23 cellular contexts compared by ENCODE assay signal in genomic region chr15:59570364-59570763, GRCh38. TPM values are rescaled to one million over a fixed set of nuclear protein-coding genes. Genes with fewer than 3 reads are reported as not detected.
DNase-seq lines count a peak whose midpoint lies in the region; TF ChIP-seq lines count a peak whose summit lies in the region.
"Had no signal": no experiment of that assay in that cellular context is flagged by ENCODE, and none has a peak within 500 bp of the region (broad histone marks: within the 10 kb centered on the region; RNA-seq: fewer than 3 reads in every experiment).

No MANE protein-coding gene starts in this region.

- in situ Hi-C loops in GM23248 (cut with MboI), result no loop called here

- H3K9me3 Mint-ChIP-seq in nephron progenitor cell, result peaks cover 17% of the 10 kb centered on the region
- H3K9me3 Mint-ChIP-seq: activated CD4-positive, alpha-beta T cell treated with anti-CD3 and anti-CD28 coated beads, Interleukin-2, amount 10 ng/mL, durations not matched to agents 24 days and 14 days; CD8-positive, alpha-beta T cell; natural killer cell treated with Interleukin-12 subunit alpha and Interleukin-12 subunit beta and Interleukin-15 and Interleukin-18, amount 100 ng/mL, for 72 hours; T-helper 1 cell treated with Interleukin-12 subunit alpha and Interleukin-12 subunit beta and Interleukin-4 antibody, amounts not matched to agents 30 μg/mL and 1 μg/mL, for 36 hours had no signal

- H2AFZ ChIP-seq in GM23248, result no peak overlapping the region

- H3K4me1 Mint-ChIP-seq in nephron progenitor cell, result peaks cover 32% of the 10 kb centered on the region
- H3K4me1 Mint-ChIP-seq: activated CD4-positive, alpha-beta T cell treated with anti-CD3 and anti-CD28 coated beads, Interleukin-2, amount 10 ng/mL, durations not matched to agents 24 days and 14 days had no signal

- WGBS in GM23248 (ENCODE audit: low coverage in 1 of 2, low lambda C conversion rate in 2 of 2, missing lambda C conversion rate in 2 of 2), 2 experiments, result 10 to 16% methylated on average over 3 of the region's 3 CpGs

- no peaks in the 10 kb centered on the region for H3K79me2 ChIP-seq in GM23248 (ENCODE audit: insufficient read depth)

- no peak for TF ChIP-seq POLR2A in Peyer's patch (IDR thresholded peaks at IDR 0.05)

- no peak overlapping the region for H3K27ac Mint-ChIP-seq in nephron progenitor cell
- H3K27ac Mint-ChIP-seq: activated CD4-positive, alpha-beta T cell treated with anti-CD3 and anti-CD28 coated beads, Interleukin-2, amount 10 ng/mL, durations not matched to agents 24 days and 14 days; CD8-positive, alpha-beta T cell; natural killer cell treated with Interleukin-12 subunit alpha and Interleukin-12 subunit beta and Interleukin-15 and Interleukin-18, amount 100 ng/mL, for 72 hours; T-helper 1 cell treated with Interleukin-12 subunit alpha and Interleukin-12 subunit beta and Interleukin-4 antibody, amounts not matched to agents 30 μg/mL and 1 μg/mL, for 36 hours had no signal

- no peak for TF ChIP-seq CTCF in Peyer's patch (IDR thresholded peaks at IDR 0.05)
- no peak for TF ChIP-seq CTCF in nephron progenitor cell (IDR thresholded peaks at IDR 0.05)

- no peaks in the 10 kb centered on the region for H3K9me2 ChIP-seq in GM23248 (ENCODE audit: insufficient read depth)

- no peak overlapping the region for H3K9ac ChIP-seq in GM23248

- H3K4me3 ChIP-seq in GM23248 (no peak overlapping the region), Peyer's patch (no peak overlapping the region)
- H3K4me3 ChIP-seq: dorsolateral prefrontal cortex, gastroesophageal sphincter, SJSA1, thoracic aorta had no signal

- H3K9me3 ChIP-seq in GM23248 (ENCODE audit: low read depth) (no peaks in the 10 kb centered on the region), Peyer's patch (peaks cover 0 to under 1% (median 0%) of the 10 kb centered on the region in 4 donors)
- H3K9me3 ChIP-seq: thoracic aorta had no signal

- H3K27me3 ChIP-seq in GM23248 (replicated peaks; ENCODE audit: insufficient read depth) (no peaks in the 10 kb centered on the region; the same call in 1 of the 2 replicates), Peyer's patch (no peaks in the 10 kb centered on the region)
- H3K27me3 ChIP-seq: gastroesophageal sphincter, SJSA1 had no signal

- H3K4me1 ChIP-seq in GM23248 (ENCODE audit: insufficient read depth) (no peaks in the 10 kb centered on the region), Peyer's patch (peaks cover 0 to 16% (median 4%) of the 10 kb centered on the region in 4 donors)
- H3K4me1 ChIP-seq: gastroesophageal sphincter, SJSA1 had no signal

- H3K27ac ChIP-seq in GM23248 (no peak overlapping the region), Peyer's patch (peak overlapping the region in 3 of 4 donors; percentile 54 to 86 (median 75)), epithelial cell of prostate (peak overlapping the region; percentile 81)
- H3K27ac ChIP-seq: dorsolateral prefrontal cortex, gastroesophageal sphincter, SJSA1, thoracic aorta had no signal

- H3K36me3 Mint-ChIP-seq in nephron progenitor cell (ENCODE audit: low read depth), result no peaks in the 10 kb centered on the region
- H3K36me3 Mint-ChIP-seq: CD8-positive, alpha-beta T cell; natural killer cell treated with Interleukin-12 subunit alpha and Interleukin-12 subunit beta and Interleukin-15 and Interleukin-18, amount 100 ng/mL, for 72 hours; stimulated activated memory B cell treated with anti-CD40 and anti-IgM and Interleukin-4, amounts not matched to agents 10 μg/mL and 1 μg/mL and 100 μg/mL, for 72 hours had no signal

- H3K4me2 ChIP-seq in GM23248 (ENCODE audit: unreplicated experiment), result no peak overlapping the region

- H4K20me1 ChIP-seq in GM23248 (ENCODE audit: insufficient read depth), result no peaks in the 10 kb centered on the region

- H3K4me3 Mint-ChIP-seq in nephron progenitor cell, result no peak overlapping the region
- H3K4me3 Mint-ChIP-seq: activated CD4-positive, alpha-beta T cell treated with anti-CD3 and anti-CD28 coated beads, Interleukin-2, amount 10 ng/mL, durations not matched to agents 24 days and 14 days; CD8-positive, alpha-beta T cell; natural killer cell treated with Interleukin-12 subunit alpha and Interleukin-12 subunit beta and Interleukin-15 and Interleukin-18, amount 100 ng/mL, for 72 hours; stimulated activated memory B cell treated with anti-CD40 and anti-IgM and Interleukin-4, amounts not matched to agents 10 μg/mL and 1 μg/mL and 100 μg/mL, for 72 hours; T-helper 1 cell treated with Interleukin-12 subunit alpha and Interleukin-12 subunit beta and Interleukin-4 antibody, amounts not matched to agents 30 μg/mL and 1 μg/mL, for 36 hours had no signal

- H3K36me3 ChIP-seq in GM23248 (ENCODE audit: low read depth) (no peaks in the 10 kb centered on the region), Peyer's patch (no peaks in the 10 kb centered on the region)
- H3K36me3 ChIP-seq: gastroesophageal sphincter, SJSA1, thoracic aorta had no signal

- peaks cover 3% of the 10 kb centered on the region for H3K27me3 Mint-ChIP-seq in nephron progenitor cell (ENCODE audit: low read depth, poor library complexity)
- H3K27me3 Mint-ChIP-seq: stimulated activated memory B cell treated with anti-CD40 and anti-IgM and Interleukin-4, amounts not matched to agents 10 μg/mL and 1 μg/mL and 100 μg/mL, for 72 hours had no signal

- no peaks in the 10 kb centered on the region for H3F3A ChIP-seq in GM23248 (ENCODE audit: insufficient read depth)

- DNase-seq in GM23248, result peak; percentile 39
- peak in 1 of 3 donors; percentile 75 for DNase-seq in Peyer's patch
- DNase-seq in epithelial cell of prostate (ENCODE audit: low read depth, low spot score), result peak; percentile 97
- DNase-seq in renal cortical epithelial cell (ENCODE audit: low read depth), result peak; percentile 80
- DNase-seq in stimulated activated CD4-positive, alpha-beta T cell treated with anti-CD3 and anti-CD28 coated beads, Interleukin-4, amount 100 ng/mL, for 1 hour, result no peak
- no peak for DNase-seq in NCI-H748 treated with DMSO at 0.1 percent for 48 hours (lab: John Stamatoyannopoulos, UW)
- no peak for DNase-seq in nephron progenitor cell
- DNase-seq: activated CD4-positive, alpha-beta T cell treated with anti-CD3 and anti-CD28 coated beads, Interleukin-2, amount 10 ng/mL, durations not matched to agents 24 days and 14 days; activated CD8-positive, alpha-beta memory T cell treated with anti-CD3 and anti-CD28 coated beads, Interleukin-2, amount 50 U/mL, for 4 hours; caudate nucleus; CD8-positive, alpha-beta T cell; dorsolateral prefrontal cortex; erythroblast; HCEC 1CT; mesenchymal stem cell; NCI-H1436; NCI-H2171 treated with DMSO at 0.1 percent for 48 hours had no signal

RNA-seq across cellular contexts. Expression of gene GCNT3, which starts 41.2 kb away (rescaled TPM):
- total RNA-seq in GM23248 (2014; rRNA removed; shearing (Covaris generic)), result not detected in 2 replicates
- not detected in 2 replicates for polyA plus RNA-seq in GM23248 (2016; fragmentation: Nextera tagmentation; extraction: Ambion mirVana)
- 100 to 1,000 TPM in 1 of 4 donors, 10 to 100 TPM in 3; 30.5 to 112 (median 77.6) TPM for total RNA-seq in Peyer's patch
- 10.3 and 41.3 TPM in 2 replicates for total RNA-seq in renal cortical epithelial cell
- total RNA-seq: activated CD4-positive, alpha-beta T cell treated with anti-CD3 and anti-CD28 coated beads, Interleukin-2, amount 10 ng/mL, durations not matched to agents 24 days and 14 days; CD8-positive, alpha-beta T cell; natural killer cell treated with Interleukin-12 subunit alpha and Interleukin-12 subunit beta and Interleukin-15 and Interleukin-18, amount 100 ng/mL, for 72 hours; SJSA1 had no signal

Comparison
In these comparisons a context has a peak if more than half of its experiments do, and no peak if none do; other contexts are left out.
1. DNase-seq: peak in GM23248 (single experiment), epithelial cell of prostate (single experiment) and renal cortical epithelial cell (single experiment); none in stimulated activated CD4-positive, alpha-beta T cell treated with anti-CD3 and anti-CD28 coated beads, Interleukin-4, amount 100 ng/mL, for 1 hour (single experiment), NCI-H748 treated with DMSO at 0.1 percent for 48 hours (single experiment) and nephron progenitor cell (single experiment).
2. RNA of gene GCNT3, which starts 41.2 kb away (total RNA-seq): 30.5 to 112 TPM in Peyer's patch and 10.3 to 41.3 TPM in renal cortical epithelial cell; not detected in GM23248; every median in the first group is over 10 times any median in the second.